9 cellular contexts compared by ENCODE assay signal in genomic region chr2:197307933-197308521, GRCh38. TPM values are rescaled to one million over a fixed set of nuclear protein-coding genes. Genes with fewer than 3 reads are reported as not detected.
A peak's percentile ranks its signal among the peaks of the same experiment; 100 is the strongest.
DNase-seq lines count a peak whose midpoint lies in the region; ATAC-seq, FAIRE-seq and TF ChIP-seq lines count a peak whose summit lies in the region.
"Had no signal": no experiment of that assay in that cellular context is flagged by ENCODE, and none has a peak within 500 bp of the region (broad histone marks: within the 10 kb centered on the region; RNA-seq: fewer than 3 reads in every experiment).

No MANE protein-coding gene starts in this region.

- no peak for FAIRE-seq in GM19239 (lab: Jason Lieb, UNC)
- FAIRE-seq: HTR-8/SVneo had no signal

- peak overlapping the region; percentile 86 for H3K4me3 Mint-ChIP-seq in activated naive CD8-positive, alpha-beta T cell treated with anti-CD3 and anti-CD28 coated beads for 36 hours
- peak overlapping the region; percentile 97 for H3K4me3 Mint-ChIP-seq in stimulated activated memory B cell treated with anti-CD40 and anti-IgM and Interleukin-4, amounts not matched to agents 10 μg/mL and 1 μg/mL and 100 μg/mL, for 72 hours

- no peak for TF ChIP-seq CTCF in uterus (IDR thresholded peaks at IDR 0.05)

- peaks cover 71% of the 10 kb centered on the region for H3K4me1 Mint-ChIP-seq in activated naive CD8-positive, alpha-beta T cell treated with anti-CD3 and anti-CD28 coated beads for 36 hours
- peaks cover 69% of the 10 kb centered on the region for H3K4me1 Mint-ChIP-seq in stimulated activated memory B cell treated with anti-CD40 and anti-IgM and Interleukin-4, amounts not matched to agents 10 μg/mL and 1 μg/mL and 100 μg/mL, for 72 hours

- no peak overlapping the region for H3K4me3 ChIP-seq in uterus

- H3K36me3 ChIP-seq in uterus: no peaks in the 10 kb centered on the region

- intact Hi-C loops in uterus (cut with DNase I; ENCODE audit: low total_unique reads): no loop called here

- peaks cover 32% of the 10 kb centered on the region for H3K36me3 Mint-ChIP-seq in activated naive CD8-positive, alpha-beta T cell treated with anti-CD3 and anti-CD28 coated beads for 36 hours
- peaks cover 23% of the 10 kb centered on the region for H3K36me3 Mint-ChIP-seq in stimulated activated memory B cell treated with anti-CD40 and anti-IgM and Interleukin-4, amounts not matched to agents 10 μg/mL and 1 μg/mL and 100 μg/mL, for 72 hours

- TF ChIP-seq POLR2A in uterus (IDR thresholded peaks at IDR 0.05): no peak

- no peaks in the 10 kb centered on the region for H3K27me3 ChIP-seq in uterus

- H3K9me3 ChIP-seq in uterus: no peaks in the 10 kb centered on the region

- ATAC-seq in GM19328 (IDR thresholded peaks at IDR 0.05; ENCODE audit: unreplicated experiment) (peak; percentile 27), HG03571 (IDR thresholded peaks at IDR 0.05; ENCODE audit: unreplicated experiment) (peak; percentile 26)
- peak; percentile 44 for ATAC-seq in stimulated activated memory B cell treated with anti-CD40 and anti-IgM and Interleukin-4, amounts not matched to agents 10 μg/mL and 1 μg/mL and 100 μg/mL, for 72 hours

- H3K27ac ChIP-seq in uterus: peak overlapping the region in 1 of 2 donors; percentile 84

- H3K27me3 Mint-ChIP-seq in activated naive CD8-positive, alpha-beta T cell treated with anti-CD3 and anti-CD28 coated beads for 36 hours: no peaks in the 10 kb centered on the region
- H3K27me3 Mint-ChIP-seq in stimulated activated memory B cell treated with anti-CD40 and anti-IgM and Interleukin-4, amounts not matched to agents 10 μg/mL and 1 μg/mL and 100 μg/mL, for 72 hours: no peaks in the 10 kb centered on the region

- peak overlapping the region; percentile 90 for H3K27ac Mint-ChIP-seq in activated naive CD8-positive, alpha-beta T cell treated with anti-CD3 and anti-CD28 coated beads for 36 hours
- peak overlapping the region; percentile 98 for H3K27ac Mint-ChIP-seq in stimulated activated memory B cell treated with anti-CD40 and anti-IgM and Interleukin-4, amounts not matched to agents 10 μg/mL and 1 μg/mL and 100 μg/mL, for 72 hours

- peak; percentile 66 for DNase-seq in activated naive CD8-positive, alpha-beta T cell treated with anti-CD3 and anti-CD28 coated beads for 36 hours
- DNase-seq in NCI-H1092 treated with DMSO at 0.1 percent for 48 hours (lab: John Stamatoyannopoulos, UW) (no peak), uterus (no peak), GM19239 (ENCODE audit: insufficient read length, low spot score) (no peak), COLO829 (ENCODE audit: low spot score) (no peak)

- peaks cover 0 to 3% of the 10 kb centered on the region in 2 donors for H3K4me1 ChIP-seq in uterus

- H3K9me3 Mint-ChIP-seq in activated naive CD8-positive, alpha-beta T cell treated with anti-CD3 and anti-CD28 coated beads for 36 hours: no peaks in the 10 kb centered on the region
- H3K9me3 Mint-ChIP-seq in stimulated activated memory B cell treated with anti-CD40 and anti-IgM and Interleukin-4, amounts not matched to agents 10 μg/mL and 1 μg/mL and 100 μg/mL, for 72 hours: no peaks in the 10 kb centered on the region

RNA-seq across cellular contexts. Expression of gene ANKRD44, which starts 2.6 kb away (rescaled TPM):
- total RNA-seq in activated naive CD8-positive, alpha-beta T cell treated with anti-CD3 and anti-CD28 coated beads for 36 hours: 100 to 1,000 TPM; 118 to 121 TPM
- 10 to 100 TPM; 14.4 to 71.5 (median 23.2) TPM for total RNA-seq in uterus
